Comparison of ENCODE assay signal across 9 cellular contexts in the genomic region with DNA sequence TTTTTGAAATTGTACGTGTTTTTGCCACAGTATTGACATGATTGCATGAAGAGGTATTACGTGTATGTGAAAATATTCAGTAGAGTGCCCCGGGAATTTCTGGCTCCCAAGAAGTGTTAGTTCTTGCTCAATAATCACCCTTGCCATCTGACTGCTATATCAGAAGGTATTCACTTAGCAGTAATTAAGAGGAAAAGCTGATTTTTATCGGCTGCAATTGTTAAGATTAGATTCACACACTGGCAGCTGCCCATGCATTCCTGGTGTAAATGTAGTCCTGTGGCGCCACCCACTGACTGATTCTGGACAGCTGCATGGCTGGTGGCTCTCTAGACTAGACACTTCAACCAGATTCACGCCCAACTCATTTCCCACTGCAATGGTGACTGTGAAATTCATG.
A peak's percentile ranks its signal among the peaks of the same experiment; 100 is the strongest.
DNase-seq lines count a peak whose midpoint lies in the region; ATAC-seq, FAIRE-seq and TF ChIP-seq lines count a peak whose summit lies in the region.
"Had no signal": no experiment of that assay in that cellular context is flagged by ENCODE, and none has a peak within 500 bp of the region (broad histone marks: within the 10 kb centered on the region; RNA-seq: fewer than 3 reads in every experiment).

No MANE protein-coding gene starts in this region.

- no peak for TF ChIP-seq POLR2A in GM12892 (IDR thresholded peaks at IDR 0.05; ENCODE audit: low read depth, low read length)

- no peak overlapping the region for H3K27ac ChIP-seq in C4-2B
- H3K27ac ChIP-seq in psoas muscle: no peak overlapping the region

- no peaks in the 10 kb centered on the region for H3K4me1 ChIP-seq in psoas muscle
- H3K4me1 ChIP-seq: HAP-1 had no signal

- no peak for FAIRE-seq in GM12892 (lab: Jason Lieb, UNC)

- no peaks in the 10 kb centered on the region for H3K27me3 ChIP-seq in psoas muscle (ENCODE audit: insufficient read depth in 3 of 3, low read length in 2 of 3)

- TF ChIP-seq RAD21 in Ishikawa (IDR thresholded peaks at IDR 0.05; ENCODE audit: low read depth): peak; percentile 34; the same call in 1 of the 2 replicates

- no peak for ATAC-seq in psoas muscle

- no peak for TF ChIP-seq EP300 in Ishikawa (IDR thresholded peaks at IDR 0.05; ENCODE audit: borderline replicate concordance)

- peak; percentile 83 for TF ChIP-seq CTCF in C4-2B (conservative IDR thresholded peaks at IDR 0.05)
- peak; percentile 14 for TF ChIP-seq CTCF in fibroblast of pulmonary artery (IDR thresholded peaks at IDR 0.05; ENCODE audit: low read length, missing control alignments)
- no peak for TF ChIP-seq CTCF in psoas muscle (IDR thresholded peaks at IDR 0.05)

- DNase-seq in OCI-M1 (lab: John Stamatoyannopoulos, UW) (peak; percentile 79), fibroblast of pulmonary artery (ENCODE audit: low read depth) (peak; percentile 21), psoas muscle (peak; percentile 37 to 60), SKM-1 (lab: John Stamatoyannopoulos, UW; ENCODE audit: unreplicated experiment) (no peak), GM12892 (ENCODE audit: insufficient read length) (no peak)
- DNase-seq in activated CD4-positive, CD25-positive, alpha-beta regulatory T cell (lab: John Stamatoyannopoulos, UW): no peak

- intact Hi-C loops in psoas muscle (cut with DNase I): no loop called here

- H3K4me3 ChIP-seq in fibroblast of pulmonary artery (replicated peaks; ENCODE audit: low read depth, low read length) (no peak overlapping the region), psoas muscle (no peak overlapping the region)
- H3K4me3 ChIP-seq: HAP-1 had no signal

- no peaks in the 10 kb centered on the region for H3K36me3 ChIP-seq in psoas muscle (ENCODE audit: insufficient read depth in 1 of 2, low read depth in 1 of 2)
- H3K36me3 ChIP-seq: HAP-1 had no signal

- H3K9me3 ChIP-seq in psoas muscle: no peaks in the 10 kb centered on the region
- H3K9me3 ChIP-seq: HAP-1 had no signal

- 7 to 13% (median 13%) methylated on average over 6 of the region's 6 CpGs for WGBS in psoas muscle, 3 donors

TF ChIP-seq in Ishikawa, 13 proteins besides CTCF, POLR2A, EP300 and RAD21:
- TF ChIP-seq, protein P1, sequence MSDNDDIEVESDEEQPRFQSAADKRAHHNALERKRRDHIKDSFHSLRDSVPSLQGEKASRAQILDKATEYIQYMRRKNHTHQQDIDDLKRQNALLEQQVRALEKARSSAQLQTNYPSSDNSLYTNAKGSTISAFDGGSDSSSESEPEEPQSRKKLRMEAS (IDR thresholded peaks at IDR 0.05): no peak
- TF ChIP-seq, protein P2, sequence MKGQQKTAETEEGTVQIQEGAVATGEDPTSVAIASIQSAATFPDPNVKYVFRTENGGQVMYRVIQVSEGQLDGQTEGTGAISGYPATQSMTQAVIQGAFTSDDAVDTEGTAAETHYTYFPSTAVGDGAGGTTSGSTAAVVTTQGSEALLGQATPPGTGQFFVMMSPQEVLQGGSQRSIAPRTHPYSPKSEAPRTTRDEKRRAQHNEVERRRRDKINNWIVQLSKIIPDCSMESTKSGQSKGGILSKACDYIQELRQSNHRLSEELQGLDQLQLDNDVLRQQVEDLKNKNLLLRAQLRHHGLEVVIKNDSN (IDR thresholded peaks at IDR 0.05): no peak
- TF ChIP-seq CEBPB (IDR thresholded peaks at IDR 0.05) (no peak), TCF12 (IDR thresholded peaks at IDR 0.05; ENCODE audit: low read depth) (no peak), NFIC (IDR thresholded peaks at IDR 0.05) (no peak), TAF1 (IDR thresholded peaks at IDR 0.05; ENCODE audit: low read depth) (no peak)
TF ChIP-seq in Ishikawa: peak in this region for 0.

Comparison
In these comparisons a context has a peak if more than half of its experiments do, and no peak if none do; other contexts are left out.
1. DNase-seq: peak in OCI-M1 (single experiment), fibroblast of pulmonary artery (single experiment) and psoas muscle (2 of 2); none in SKM-1 (single experiment), activated CD4-positive, CD25-positive, alpha-beta regulatory T cell (0 of 4) and GM12892 (single experiment).